In the genomic region with DNA sequence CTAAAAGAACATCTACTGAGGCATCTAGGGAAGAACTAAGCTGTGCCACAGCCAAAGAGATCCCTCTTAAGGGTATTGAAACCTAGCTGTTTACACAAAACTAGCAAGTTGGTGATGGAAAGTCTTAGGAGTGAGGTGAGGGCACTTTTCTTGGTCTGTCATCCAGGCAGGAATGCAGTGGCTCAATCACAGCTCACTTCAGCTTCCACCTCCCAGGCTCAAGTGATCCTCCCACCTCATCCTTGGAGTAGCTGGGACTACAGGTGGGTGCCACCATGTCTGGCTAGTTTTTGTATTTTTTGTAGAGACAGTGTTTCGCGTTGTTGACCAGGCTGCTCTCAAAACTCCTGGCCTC, we compare ENCODE assay signal across 9 cellular contexts. TPM values are rescaled to one million over a fixed set of nuclear protein-coding genes. Genes with fewer than 3 reads are reported as not detected.
DNase-seq lines count a peak whose midpoint lies in the region; ATAC-seq, FAIRE-seq and TF ChIP-seq lines count a peak whose summit lies in the region.
"Had no signal": no experiment of that assay in that cellular context is flagged by ENCODE, and none has a peak within 500 bp of the region (broad histone marks: within the 10 kb centered on the region; RNA-seq: fewer than 3 reads in every experiment).

No MANE protein-coding gene starts in this region.

- no peak for FAIRE-seq in H54 (lab: Jason Lieb, UNC)

- intact Hi-C loops in right lobe of liver (cut with DNase I) = no loop called here
- intact Hi-C loops in vagina (cut with DNase I) = no loop called here

- H3K9me3 ChIP-seq in liver (ENCODE audit: control insufficient read depth in 4 of 4, low read length in 3 of 4) (no peaks in the 10 kb centered on the region), right lobe of liver (no peaks in the 10 kb centered on the region), vagina (no peaks in the 10 kb centered on the region)

- no peaks in the 10 kb centered on the region for H3K27me3 Mint-ChIP-seq in central memory CD8-positive, alpha-beta T cell
- no peaks in the 10 kb centered on the region for H3K27me3 Mint-ChIP-seq in naive B cell

- TF ChIP-seq CTCF in liver (IDR thresholded peaks at IDR 0.05; ENCODE audit: low read depth, low read length, missing input control) (no peak), right lobe of liver (IDR thresholded peaks at IDR 0.05) (no peak), vagina (IDR thresholded peaks at IDR 0.05) (no peak), GM10266 (IDR thresholded peaks at IDR 0.05; ENCODE audit: control insufficient read depth, insufficient read depth, low read depth, missing control alignments) (no peak)

- TF ChIP-seq RAD21 in liver (IDR thresholded peaks at IDR 0.05) = no peak

- peak overlapping the region; percentile 93 for H3K4me3 Mint-ChIP-seq in central memory CD8-positive, alpha-beta T cell
- H3K4me3 Mint-ChIP-seq in naive B cell = peak overlapping the region; percentile 91 to 100 (median 98)

- peaks cover 46% of the 10 kb centered on the region for H3K36me3 Mint-ChIP-seq in central memory CD8-positive, alpha-beta T cell (ENCODE audit: insufficient read depth)
- peaks cover 36 to 48% of the 10 kb centered on the region in 2 donors for H3K36me3 Mint-ChIP-seq in naive B cell

- H3K27ac Mint-ChIP-seq in central memory CD8-positive, alpha-beta T cell (ENCODE audit: low read depth) = peak overlapping the region; percentile 93
- peak overlapping the region; percentile 95 to 99 (median 98) for H3K27ac Mint-ChIP-seq in naive B cell

- H3K27ac ChIP-seq in liver (ENCODE audit: low read depth in 1 of 2, low read length in 2 of 2) = peak overlapping the region; percentile 63 to 67
- peak overlapping the region in 1 of 3 donors; percentile 82 for H3K27ac ChIP-seq in right lobe of liver
- peak overlapping the region; percentile 96 for H3K27ac ChIP-seq in vagina

- H3K4me3 ChIP-seq in liver (ENCODE audit: low read depth in 1 of 3, low read length in 3 of 3) (no peak overlapping the region), right lobe of liver (peak overlapping the region in 1 of 3 donors; percentile 56), vagina (peak overlapping the region; percentile 86)

- H3K9ac ChIP-seq in liver (ENCODE audit: low read depth in 1 of 2, low read length in 2 of 2) = no peak overlapping the region

- TF ChIP-seq POLR2A in right lobe of liver (IDR thresholded peaks at IDR 0.05) (no peak), vagina (IDR thresholded peaks at IDR 0.05) (no peak), H54 (IDR thresholded peaks at IDR 0.05; ENCODE audit: low read depth, low read length) (no peak)

- peaks cover 0 to 5% (median 1%) of the 10 kb centered on the region in 4 donors for H3K4me1 ChIP-seq in liver (ENCODE audit: control insufficient read depth in 4 of 4, insufficient read depth in 4 of 4, low read length in 3 of 4)
- peaks cover 0 to 2% (median 0%) of the 10 kb centered on the region in 4 donors for H3K4me1 ChIP-seq in right lobe of liver
- peaks cover 57% of the 10 kb centered on the region for H3K4me1 ChIP-seq in vagina

- ATAC-seq in right lobe of liver = no peak
- peak; percentile 3 for ATAC-seq in central memory CD8-positive, alpha-beta T cell (replicated peaks; ENCODE audit: extremely low read depth, poor library complexity, severe bottlenecking)
- no peak for ATAC-seq in naive B cell (ENCODE audit: low read depth in 2 of 2)

- H3K27me3 ChIP-seq in liver (ENCODE audit: control insufficient read depth in 4 of 4, insufficient read depth in 4 of 4, low read length in 3 of 4) (no peaks in the 10 kb centered on the region), right lobe of liver (no peaks in the 10 kb centered on the region), vagina (no peaks in the 10 kb centered on the region)

- WGBS in liver = 74% methylated on average over 2 of the region's 2 CpGs
- 76% methylated on average over 2 of the region's 2 CpGs for WGBS in right lobe of liver (ENCODE audit: insufficient coverage, low coverage, low lambda C conversion rate, missing lambda C conversion rate)

- DNase-seq in right lobe of liver = no peak
- DNase-seq in central memory CD8-positive, alpha-beta T cell (ENCODE audit: low spot score in 2 of 2) = no peak
- DNase-seq in naive B cell = no peak
- DNase-seq in vagina (ENCODE audit: extremely low spot score in 2 of 2) = peak; percentile 79 to 91
- DNase-seq in AG08396 (ENCODE audit: low spot score) = no peak
- no peak for DNase-seq in GM10266 (ENCODE audit: extremely low spot score)
- DNase-seq in H54 (ENCODE audit: insufficient read length, low spot score) = no peak
- DNase-seq: retina had no signal

- peaks cover 50% of the 10 kb centered on the region for H3K4me1 Mint-ChIP-seq in central memory CD8-positive, alpha-beta T cell
- peaks cover 67 to 80% (median 76%) of the 10 kb centered on the region in 3 donors for H3K4me1 Mint-ChIP-seq in naive B cell

- H3K9me3 Mint-ChIP-seq in central memory CD8-positive, alpha-beta T cell = no peaks in the 10 kb centered on the region
- H3K9me3 Mint-ChIP-seq in naive B cell = no peaks in the 10 kb centered on the region

- peaks cover 0 to 7% (median 3%) of the 10 kb centered on the region in 4 donors for H3K36me3 ChIP-seq in liver (ENCODE audit: control insufficient read depth in 4 of 4, insufficient read depth in 3 of 4, low read depth in 1 of 4, low read length in 3 of 4)
- peaks cover 0 to 7% (median 0%) of the 10 kb centered on the region in 4 donors for H3K36me3 ChIP-seq in right lobe of liver
- H3K36me3 ChIP-seq in vagina = peaks cover 0 to 27% of the 10 kb centered on the region in 2 donors

TF ChIP-seq in liver, 16 proteins besides CTCF, POLR2A, EP300 and RAD21:
- no peak for TF ChIP-seq JUND (IDR thresholded peaks at IDR 0.05)
- TF ChIP-seq, protein P1, sequence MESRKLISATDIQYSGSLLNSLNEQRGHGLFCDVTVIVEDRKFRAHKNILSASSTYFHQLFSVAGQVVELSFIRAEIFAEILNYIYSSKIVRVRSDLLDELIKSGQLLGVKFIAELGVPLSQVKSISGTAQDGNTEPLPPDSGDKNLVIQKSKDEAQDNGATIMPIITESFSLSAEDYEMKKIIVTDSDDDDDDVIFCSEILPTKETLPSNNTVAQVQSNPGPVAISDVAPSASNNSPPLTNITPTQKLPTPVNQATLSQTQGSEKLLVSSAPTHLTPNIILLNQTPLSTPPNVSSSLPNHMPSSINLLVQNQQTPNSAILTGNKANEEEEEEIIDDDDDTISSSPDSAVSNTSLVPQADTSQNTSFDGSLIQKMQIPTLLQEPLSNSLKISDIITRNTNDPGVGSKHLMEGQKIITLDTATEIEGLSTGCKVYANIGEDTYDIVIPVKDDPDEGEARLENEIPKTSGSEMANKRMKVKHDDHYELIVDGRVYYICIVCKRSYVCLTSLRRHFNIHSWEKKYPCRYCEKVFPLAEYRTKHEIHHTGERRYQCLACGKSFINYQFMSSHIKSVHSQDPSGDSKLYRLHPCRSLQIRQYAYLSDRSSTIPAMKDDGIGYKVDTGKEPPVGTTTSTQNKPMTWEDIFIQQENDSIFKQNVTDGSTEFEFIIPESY (IDR thresholded peaks at IDR 0.05) = no peak
- no peak for TF ChIP-seq RXRA (IDR thresholded peaks at IDR 0.05)
- no peak for TF ChIP-seq NR2F2 (IDR thresholded peaks at IDR 0.05)

RNA-seq across cellular contexts. Expression of gene PLEKHO1, which starts 2.4 kb away (rescaled TPM):
- total RNA-seq in liver (1 to 10 TPM; 5.8 to 8.8 TPM), right lobe of liver (10 to 100 TPM in 1 of 6 experiments, 1 to 10 TPM in 5; 3.4 to 11.7 (median 5.3) TPM), vagina (33.9 TPM)
- polyA plus RNA-seq in liver (1 to 10 TPM; 3.5 to 6.3 TPM), naive B cell (ENCODE audit: low read depth in 6 of 6) (10 to 100 TPM; 64.9 to 97.5 (median 84.0) TPM)

Comparison
In these comparisons a context has a peak if more than half of its experiments do, and no peak if none do; other contexts are left out.
1. H3K4me3 ChIP-seq: peak in vagina (2 of 2); none in liver (0 of 3).
2. DNase-seq: peak in vagina (2 of 2); none in right lobe of liver (0 of 3), central memory CD8-positive, alpha-beta T cell (0 of 2), naive B cell (single experiment), AG08396 (single experiment), GM10266 (single experiment) and H54 (single experiment).